8 cellular contexts compared by ENCODE assay signal in genomic region chr11:69638941-69639681, GRCh38. TPM values are rescaled to one million over a fixed set of nuclear protein-coding genes. Genes with fewer than 3 reads are reported as not detected.
DNase-seq lines count a peak whose midpoint lies in the region; ATAC-seq and TF ChIP-seq lines count a peak whose summit lies in the region.

No MANE protein-coding gene starts in this region.

- H3K4me3 ChIP-seq in heart left ventricle, result peak overlapping the region in 11 of 12 donors; percentile 43 to 97 (median 85)
- peak overlapping the region; percentile 91 for H3K4me3 ChIP-seq in osteoblast (ENCODE audit: insufficient read depth, low read length)

- intact Hi-C loops in heart left ventricle (cut with DNase I), result loop anchor here in 7 of 10 donors (2.0 to 10.0 kb wide), 5 partner anchors 142 to 197 kb away; no protein-coding TSS in a partner anchor

- H3K4me1 ChIP-seq in heart left ventricle (peaks cover 7 to 69% (median 56%) of the 10 kb centered on the region in 12 donors), osteoblast (ENCODE audit: insufficient read depth, low read length) (peaks cover 39% of the 10 kb centered on the region)

- H3K27me3 ChIP-seq in heart left ventricle (peaks cover 0 to 63% (median 0%) of the 10 kb centered on the region in 9 donors), osteoblast (ENCODE audit: insufficient read depth, low read length) (no peaks in the 10 kb centered on the region)

- peaks cover 12% of the 10 kb centered on the region for H4K20me1 ChIP-seq in osteoblast (ENCODE audit: insufficient read depth, low read length)

- H3K36me3 ChIP-seq in heart left ventricle (peaks cover 0 to 8% (median 6%) of the 10 kb centered on the region in 9 donors), osteoblast (ENCODE audit: insufficient read depth, low read length) (peaks cover 12% of the 10 kb centered on the region)

- H3K27ac ChIP-seq in heart left ventricle, result peak overlapping the region; percentile 7 to 100 (median 78)
- peak overlapping the region; percentile 97 for H3K27ac ChIP-seq in osteoblast (ENCODE audit: low read depth, low read length)

- WGBS in heart left ventricle, 4 donors, result 0 to 3% (median 1%) methylated on average over 24 to 64 of the region's 64 CpGs

- TF ChIP-seq POLR2A in heart left ventricle (IDR thresholded peaks at IDR 0.05), result peak in 1 of 2 donors; percentile 71

- peaks cover 38% of the 10 kb centered on the region for H3K79me2 ChIP-seq in osteoblast (ENCODE audit: insufficient read depth, low read length)

- ATAC-seq in heart left ventricle (peak; percentile 67 to 78 (median 70)), GM18520 (IDR thresholded peaks at IDR 0.05; ENCODE audit: unreplicated experiment) (no peak), GM19467 (IDR thresholded peaks at IDR 0.05; ENCODE audit: unreplicated experiment) (no peak)

- H2AFZ ChIP-seq in osteoblast (ENCODE audit: low read length), result peak overlapping the region; percentile 76

- peak; percentile 91 for DNase-seq in AG20443 (ENCODE audit: low spot score)
- peak; percentile 52 for DNase-seq in GM19238 (ENCODE audit: insufficient read length, low spot score)
- peak; percentile 50 for DNase-seq in NCI-H446 treated with DMSO at 0.1 percent for 48 hours (lab: John Stamatoyannopoulos, UW)
- peak; percentile 96 for DNase-seq in amniotic epithelial cell (ENCODE audit: low read depth)
- peak; percentile 92 to 96 (median 96) for DNase-seq in heart left ventricle
- DNase-seq in osteoblast (ENCODE audit: insufficient read length, low spot score, missing footprints), result peak; percentile 99

- TF ChIP-seq CTCF in heart left ventricle (IDR thresholded peaks at IDR 0.05) (peak in 2 of 12 donors; percentile 6 to 13), osteoblast (IDR thresholded peaks at IDR 0.05; ENCODE audit: extremely low read depth, low read depth, low read length) (no peak)

- H3K9me3 ChIP-seq in heart left ventricle (no peaks in the 10 kb centered on the region), osteoblast (ENCODE audit: low read depth, low read length) (no peaks in the 10 kb centered on the region)

- peak overlapping the region; percentile 99 for H3K4me2 ChIP-seq in osteoblast (ENCODE audit: insufficient read depth, low read length)

RNA-seq across cellular contexts. Expression of gene CCND1, which starts 1.8 kb away (rescaled TPM):
- total RNA-seq in heart left ventricle (100 to 1,000 TPM; 104 to 312 (median 162) TPM), osteoblast (187 and 237 TPM in 2 replicates)
- 10 to 100 TPM; 27.9 to 50.5 TPM for polyA plus RNA-seq in heart left ventricle

RNA-seq across cellular contexts. Expression of gene LTO1, which starts 36.0 kb away (rescaled TPM):
- 10 to 100 TPM in 1 of 9 donors, 1 to 10 TPM in 8; 4.1 to 13.4 (median 8.4) TPM for total RNA-seq in heart left ventricle
- polyA plus RNA-seq in heart left ventricle, result 10 to 100 TPM; 10.9 to 14.4 TPM
- total RNA-seq in osteoblast, result 21.8 and 24.6 TPM in 2 replicates

Comparison
In these comparisons a context has a peak if more than half of its experiments do, and no peak if none do; other contexts are left out.
1. ATAC-seq: peak in heart left ventricle (4 of 4); none in GM18520 (single experiment) and GM19467 (single experiment).
2. Peak in every context shown above with its lines, with median percentiles within 50 percentile points of each other: DNase-seq.